In the genomic region with DNA sequence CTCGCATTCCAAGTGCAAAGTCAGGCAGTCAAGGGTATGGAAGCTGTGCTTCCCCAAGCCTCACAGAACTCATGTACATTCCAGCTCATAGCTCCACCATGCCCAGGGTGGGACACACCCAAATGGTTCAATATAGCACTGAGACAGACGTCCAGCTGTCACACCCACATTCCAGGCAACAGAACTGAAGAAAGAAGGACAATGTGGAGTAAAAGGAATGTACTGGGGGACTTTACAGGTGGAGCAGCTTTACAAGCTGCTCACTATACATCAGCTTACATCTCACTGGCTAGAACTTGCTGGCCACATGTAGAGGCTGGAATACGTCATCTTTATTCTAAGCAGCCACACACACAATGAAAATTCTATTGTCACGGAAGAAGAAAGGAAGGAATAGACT, we compare ENCODE assay signal across 16 cellular contexts.
DNase-seq lines count a peak whose midpoint lies in the region; ATAC-seq and TF ChIP-seq lines count a peak whose summit lies in the region.
"Had no signal": no experiment of that assay in that cellular context is flagged by ENCODE, and none has a peak within 500 bp of the region (broad histone marks: within the 10 kb centered on the region; RNA-seq: fewer than 3 reads in every experiment).

No MANE protein-coding gene starts in this region.

- H3K27ac ChIP-seq in CD4-positive, alpha-beta memory T cell (ENCODE audit: low read depth, low read length) = no peak overlapping the region
- no peak overlapping the region for H3K27ac ChIP-seq in IMR-90 (ENCODE audit: insufficient read depth, low read length)
- H3K27ac ChIP-seq in naive thymus-derived CD4-positive, alpha-beta T cell (ENCODE audit: low read depth, low read length) = no peak overlapping the region
- H3K27ac ChIP-seq: BLaER1 treated with 17β-estradiol and CSF1 and Interleukin-3, amounts not matched to agents 10 nM and 100 nM; spleen had no signal

- TF ChIP-seq CTCF in IMR-90 (conservative IDR thresholded peaks at IDR 0.05; ENCODE audit: low read depth, low read length) = no peak
- no peak for TF ChIP-seq CTCF in epithelial cell of esophagus (IDR thresholded peaks at IDR 0.05; ENCODE audit: insufficient read depth, low read depth, low read length, missing control alignments)

- ATAC-seq in IMR-90 (ENCODE audit: low read depth) = peak; percentile 71
- no peak for ATAC-seq in naive thymus-derived CD4-positive, alpha-beta T cell
- ATAC-seq: activated CD8-positive, alpha-beta T cell treated with anti-CD3 and anti-CD28 coated beads for 36 hours; GM23338 had no signal

- peak overlapping the region; percentile 44 for H3K4me2 ChIP-seq in IMR-90 (ENCODE audit: low read depth, low read length)
- H3K4me2 ChIP-seq: BLaER1 treated with 17β-estradiol and CSF1 and Interleukin-3, amounts not matched to agents 10 nM and 100 nM; GM23338 had no signal

- H2AK9ac ChIP-seq in IMR-90 (replicated peaks; ENCODE audit: low read depth, low read length, poor library complexity) = no peak overlapping the region

- intact Hi-C loops in CD4-positive, alpha-beta memory T cell (cut with micrococcal nuclease) = no loop called here
- intact Hi-C loops in IMR-90 (cut with micrococcal nuclease) = loop anchor here (2.0 to 10.0 kb wide), 4 partner anchors 15 to 193 kb away; a partner anchor contains a TSS
- intact Hi-C loops in naive thymus-derived CD4-positive, alpha-beta T cell (cut with micrococcal nuclease) = no loop called here

- peaks cover 22% of the 10 kb centered on the region; the same call in 1 of the 2 replicates for H4K20me1 ChIP-seq in IMR-90 (ENCODE audit: insufficient read depth, low read length)

- no peak for TF ChIP-seq POLR2A in IMR-90 (IDR thresholded peaks at IDR 0.05; ENCODE audit: low read depth, low read length)

- no peaks in the 10 kb centered on the region for H3K27me3 Mint-ChIP-seq in CD4-positive, alpha-beta memory T cell
- H3K27me3 Mint-ChIP-seq in naive thymus-derived CD4-positive, alpha-beta T cell = no peaks in the 10 kb centered on the region
- H3K27me3 Mint-ChIP-seq: activated CD8-positive, alpha-beta T cell treated with anti-CD3 and anti-CD28 coated beads for 36 hours; activated naive CD4-positive, alpha-beta T cell treated with anti-CD3 and anti-CD28 coated beads, Interleukin-2, amount 50 U/mL, for 24 hours; IgD-negative memory B cell had no signal

- peak overlapping the region in 2 of 8 donors; percentile 12 to 35 for H3K4me3 Mint-ChIP-seq in CD4-positive, alpha-beta memory T cell
- no peak overlapping the region for H3K4me3 Mint-ChIP-seq in naive thymus-derived CD4-positive, alpha-beta T cell
- H3K4me3 Mint-ChIP-seq: activated CD8-positive, alpha-beta T cell treated with anti-CD3 and anti-CD28 coated beads for 36 hours; activated naive CD4-positive, alpha-beta T cell treated with anti-CD3 and anti-CD28 coated beads, Interleukin-2, amount 50 U/mL, for 24 hours; GM23338 had no signal

- dilution Hi-C loops in IMR-90 (cut with HindIII; ENCODE audit: low sequenced_read_pairs, unreplicated experiment) = no loop called here

- POLR2A ChIA-PET in CD4-positive, alpha-beta memory T cell (lab: Charles Lee; ENCODE audit: partially characterized antibody) = interaction anchor here (1.1 to 1.4 kb wide), 2 partner anchors 15 to 21 kb away, joined by 3 to 4 read pairs; no protein-coding TSS in a partner anchor
- POLR2A ChIA-PET in IMR-90 (lab: Charles Lee; ENCODE audit: unreplicated experiment) = no interaction called here
- POLR2A ChIA-PET in naive thymus-derived CD4-positive, alpha-beta T cell (lab: Charles Lee) = interaction anchor here (0.6 to 1.3 kb wide), 4 partner anchors 14 to 64 kb away, joined by 3 to 4 read pairs (median 3); no protein-coding TSS in a partner anchor

- H3K56ac ChIP-seq in IMR-90 (ENCODE audit: extremely low read depth, insufficient read depth, low read length) = no peak overlapping the region

- in situ Hi-C loops in IMR-90 (cut with MboI; ENCODE audit: low sequenced_read_pairs) = no loop called here

- no peak overlapping the region for H2BK20ac ChIP-seq in IMR-90 (ENCODE audit: low read depth, low read length)

- no peak overlapping the region; the same call in 1 of the 2 replicates for H3K4ac ChIP-seq in IMR-90 (ENCODE audit: low read depth, low read length)

- H2BK120ac ChIP-seq in IMR-90 (ENCODE audit: low read depth, low read length) = no peak overlapping the region

- no peak overlapping the region for H4K8ac ChIP-seq in IMR-90 (ENCODE audit: low read depth in 2 of 2, low read length in 2 of 2)

- H3K27me3 ChIP-seq in CD4-positive, alpha-beta memory T cell (ENCODE audit: insufficient read depth, low read length) = no peaks in the 10 kb centered on the region
- H3K27me3 ChIP-seq in IMR-90 (ENCODE audit: control insufficient read depth, insufficient read depth, low read length) = no peaks in the 10 kb centered on the region
- no peaks in the 10 kb centered on the region for H3K27me3 ChIP-seq in naive thymus-derived CD4-positive, alpha-beta T cell (ENCODE audit: control insufficient read depth in 2 of 2, insufficient read depth in 2 of 2, low read length in 2 of 2)
- H3K27me3 ChIP-seq: BLaER1 treated with 17β-estradiol and CSF1 and Interleukin-3, amounts not matched to agents 10 nM and 100 nM; spleen had no signal

- H3K79me1 ChIP-seq in IMR-90 (ENCODE audit: low read depth in 1 of 2, low read length in 2 of 2) = peaks cover 43 to 62% of the 10 kb centered on the region in 2 experiments

- H4K5ac ChIP-seq in IMR-90 (ENCODE audit: low read depth, low read length) = 0 out of 2 replicates have a peak overlapping the region, but pooled peaks have one; percentile 30

- no CpG with 5 or more reads among the region's 4 CpGs for WGBS in IMR-90 (ENCODE audit: extremely low coverage in 2 of 2, insufficient read length in 1 of 2), 2 experiments

- DNase-seq in CD4-positive, alpha-beta memory T cell = no peak
- no peak for DNase-seq in IMR-90
- DNase-seq in epithelial cell of esophagus (ENCODE audit: low read depth) = peak; percentile 72
- no peak for DNase-seq in naive thymus-derived CD4-positive, alpha-beta T cell
- no peak for DNase-seq in cerebellum (ENCODE audit: low spot score)
- no peak for DNase-seq in superior temporal gyrus (ENCODE audit: extremely low spot score)
- DNase-seq in NCI-H1694 (lab: John Stamatoyannopoulos, UW) = no peak
- DNase-seq in T-helper 2 cell = no peak
- DNase-seq: activated CD8-positive, alpha-beta T cell treated with anti-CD3 and anti-CD28 coated beads for 36 hours; effector CD4-positive, alpha-beta T cell; NCI-H2029; spleen had no signal

- peaks cover 0 to 2% (median 0%) of the 10 kb centered on the region in 8 donors for H3K9me3 Mint-ChIP-seq in CD4-positive, alpha-beta memory T cell
- peaks cover 0 to 12% (median 0%) of the 10 kb centered on the region in 11 donors for H3K9me3 Mint-ChIP-seq in naive thymus-derived CD4-positive, alpha-beta T cell
- H3K9me3 Mint-ChIP-seq: GM23338 had no signal

- no peak overlapping the region for H4K91ac ChIP-seq in IMR-90 (ENCODE audit: insufficient read depth, low read depth, low read length)

- H3K27ac Mint-ChIP-seq in CD4-positive, alpha-beta memory T cell = peak overlapping the region in 4 of 7 donors; percentile 11 to 56 (median 19)
- H3K27ac Mint-ChIP-seq in naive thymus-derived CD4-positive, alpha-beta T cell = peak overlapping the region in 5 of 9 donors; percentile 1 to 81 (median 33)
- H3K27ac Mint-ChIP-seq: activated CD8-positive, alpha-beta T cell treated with anti-CD3 and anti-CD28 coated beads for 36 hours; activated naive CD4-positive, alpha-beta T cell treated with anti-CD3 and anti-CD28 coated beads, Interleukin-2, amount 50 U/mL, for 24 hours; GM23338; IgD-negative memory B cell had no signal

- no TSS peak for BruUV-seq in IMR-90 (replicated peaks; lab: Mats Ljungman, UMichigan)

- CTCF ChIA-PET in CD4-positive, alpha-beta memory T cell (lab: Charles Lee; ENCODE audit: partially characterized antibody) = interaction anchor here (1.0 to 1.9 kb wide), 3 partner anchors 14 to 146 kb away, joined by 3 to 5 read pairs (median 3); no protein-coding TSS in a partner anchor
- CTCF ChIA-PET in IMR-90 (lab: Yijun Ruan, JAX) = interaction anchor here (0.6 to 1.1 kb wide), 3 partner anchors 14 to 1834 kb away, joined by 3 to 4 read pairs (median 3); no protein-coding TSS in a partner anchor
- CTCF ChIA-PET in naive thymus-derived CD4-positive, alpha-beta T cell (lab: Charles Lee) = no interaction called here

- peaks cover 63 to 84% (median 73%) of the 10 kb centered on the region in 4 donors for H3K4me1 Mint-ChIP-seq in CD4-positive, alpha-beta memory T cell
- peaks cover 42 to 90% (median 83%) of the 10 kb centered on the region in 7 donors for H3K4me1 Mint-ChIP-seq in naive thymus-derived CD4-positive, alpha-beta T cell

- no peak overlapping the region for H3K4me3 ChIP-seq in CD4-positive, alpha-beta memory T cell (ENCODE audit: low read length in 2 of 2)
- H3K4me3 ChIP-seq in IMR-90 (ENCODE audit: insufficient read depth, low read depth, low read length) (no peak overlapping the region), epithelial cell of esophagus (ENCODE audit: low read length) (no peak overlapping the region)
- H3K4me3 ChIP-seq in naive thymus-derived CD4-positive, alpha-beta T cell (ENCODE audit: low read length) = no peak overlapping the region
- H3K4me3 ChIP-seq: BLaER1 treated with 17β-estradiol and CSF1 and Interleukin-3, amounts not matched to agents 10 nM and 100 nM; GM23338; spleen had no signal

- H2BK5ac ChIP-seq in IMR-90 (ENCODE audit: low read depth, low read length, poor library complexity, severe bottlenecking) = no peak overlapping the region

- no peaks in the 10 kb centered on the region for H3K36me3 ChIP-seq in CD4-positive, alpha-beta memory T cell (ENCODE audit: insufficient read depth, low read length)
- H3K36me3 ChIP-seq in IMR-90 (ENCODE audit: control insufficient read depth, insufficient read depth, low read length) = no peaks in the 10 kb centered on the region; the same call in 1 of the 2 replicates
- no peaks in the 10 kb centered on the region for H3K36me3 ChIP-seq in naive thymus-derived CD4-positive, alpha-beta T cell (ENCODE audit: control insufficient read depth in 2 of 3, insufficient read depth in 3 of 3, low read length in 3 of 3)
- H3K36me3 ChIP-seq: spleen had no signal

- no peak overlapping the region; the same call in 1 of the 2 replicates for H3K18ac ChIP-seq in IMR-90 (ENCODE audit: low read depth, low read length)

- no peak overlapping the region for H2AFZ ChIP-seq in IMR-90 (replicated peaks; ENCODE audit: low read length, poor library complexity)
- H2AFZ ChIP-seq: GM23338 had no signal

- peaks cover 72% of the 10 kb centered on the region for H3K4me1 ChIP-seq in CD4-positive, alpha-beta memory T cell (ENCODE audit: insufficient read depth, low read length)
- peaks cover 12% of the 10 kb centered on the region for H3K4me1 ChIP-seq in IMR-90 (ENCODE audit: control insufficient read depth, insufficient read depth, low read length)
- H3K4me1 ChIP-seq in naive thymus-derived CD4-positive, alpha-beta T cell (ENCODE audit: control insufficient read depth in 2 of 2, insufficient read depth in 2 of 2, low read length in 2 of 2) = peaks cover 20 to 22% of the 10 kb centered on the region in 2 donors

- H2AK5ac ChIP-seq in IMR-90 (ENCODE audit: low read depth, low read length) = no peak overlapping the region

- H2BK15ac ChIP-seq in IMR-90 (ENCODE audit: low read depth, low read length) = no peak overlapping the region

- H3K14ac ChIP-seq in IMR-90 (replicated peaks; ENCODE audit: low read depth, low read length) = no peak overlapping the region

- no peak overlapping the region for H3K23ac ChIP-seq in IMR-90 (ENCODE audit: low read depth, low read length)

- H3K9ac ChIP-seq in IMR-90 (ENCODE audit: low read depth, low read length) = no peak overlapping the region
- H3K9ac ChIP-seq: BLaER1 treated with 17β-estradiol and CSF1 and Interleukin-3, amounts not matched to agents 10 nM and 100 nM had no signal

- peaks cover 6% of the 10 kb centered on the region for H3K9me1 ChIP-seq in IMR-90 (ENCODE audit: insufficient read depth, low read length)

- H3K36me3 Mint-ChIP-seq in CD4-positive, alpha-beta memory T cell = peaks cover 21 to 28% of the 10 kb centered on the region in 2 donors
- peaks cover 9 to 40% (median 22%) of the 10 kb centered on the region in 5 donors for H3K36me3 Mint-ChIP-seq in naive thymus-derived CD4-positive, alpha-beta T cell

- no peak for TF ChIP-seq RAD21 in IMR-90 (IDR thresholded peaks at IDR 0.05; ENCODE audit: low read length)

- H3K9me3 ChIP-seq in CD4-positive, alpha-beta memory T cell (ENCODE audit: control insufficient read depth in 1 of 2, low read length in 2 of 2) = no peaks in the 10 kb centered on the region
- no peaks in the 10 kb centered on the region for H3K9me3 ChIP-seq in IMR-90 (ENCODE audit: control insufficient read depth, insufficient read depth, low read length)
- no peaks in the 10 kb centered on the region for H3K9me3 ChIP-seq in naive thymus-derived CD4-positive, alpha-beta T cell (ENCODE audit: control insufficient read depth in 2 of 3, low read length in 3 of 3)
- H3K9me3 ChIP-seq: spleen had no signal
